24 cellular contexts compared by ENCODE assay signal in genomic region chr6:6925391-6926164, GRCh38.
A peak's percentile ranks its signal among the peaks of the same experiment; 100 is the strongest.
DNase-seq lines count a peak whose midpoint lies in the region; ATAC-seq and TF ChIP-seq lines count a peak whose summit lies in the region.
"Had no signal": no experiment of that assay in that cellular context is flagged by ENCODE, and none has a peak within 500 bp of the region (broad histone marks: within the 10 kb centered on the region; RNA-seq: fewer than 3 reads in every experiment).

No MANE protein-coding gene starts in this region.

- POLR2A ChIA-PET in PC-3 (lab: Charles Lee; ENCODE audit: unreplicated experiment): no interaction called here

- H3K9me2 ChIP-seq in PC-3 (replicated peaks; ENCODE audit: low read length): no peaks in the 10 kb centered on the region

- H3K9ac ChIP-seq in skeletal muscle tissue (ENCODE audit: low read depth in 1 of 3, low read length in 3 of 3) (peak overlapping the region in 2 of 3 donors; percentile 62 to 83), PC-3 (ENCODE audit: low read length) (no peak overlapping the region)

- DNase-seq in HS-5 (ENCODE audit: low read depth): peak; percentile 35
- DNase-seq in choroid plexus epithelial cell (ENCODE audit: low read depth): peak; percentile 51
- DNase-seq in kidney tubule cell (ENCODE audit: low spot score): peak; percentile 63
- no peak for DNase-seq in SKM-1 (lab: John Stamatoyannopoulos, UW; ENCODE audit: unreplicated experiment)
- DNase-seq in PC-3: no peak
- no peak for DNase-seq in H7
- no peak for DNase-seq in NCI-H748 treated with DMSO at 0.1 percent for 48 hours (lab: John Stamatoyannopoulos, UW)
- DNase-seq: activated CD4-positive, alpha-beta T cell treated with anti-CD3 and anti-CD28 coated beads, Interleukin-2, amount 50 U/mL, for 4 hours; activated naive CD4-positive, alpha-beta T cell treated with Interleukin-2 at 50 U/mL for 16 hours; Calu3; cortex of kidney; DMS79 treated with DMSO at 0.1 percent for 48 hours; effector memory CD8-positive, alpha-beta T cell; glutamatergic neuron; NCI-H1694; PC-9; SHP77 treated with DMSO at 0.1 percent for 48 hours; stimulated activated naive CD8-positive, alpha-beta T cell treated with anti-CD3 and anti-CD28 coated beads, Interleukin-15, Interleukin-2, amounts not matched to agents 100 U/mL and 50 U/mL, for 24 hours; T1000 had no signal

- BruUV-seq in PC-3 (replicated peaks; lab: Mats Ljungman, UMichigan): no TSS peak

- no peak overlapping the region for H2AFZ ChIP-seq in PC-3 (ENCODE audit: low read length)
- H2AFZ ChIP-seq: PC-9 had no signal

- H3K27me3 ChIP-seq in skeletal muscle tissue (ENCODE audit: control insufficient read depth in 3 of 3, insufficient read depth in 3 of 3, low read length in 3 of 3) (no peaks in the 10 kb centered on the region), PC-3 (ENCODE audit: low read length) (no peaks in the 10 kb centered on the region), H7 (ENCODE audit: control insufficient read depth, insufficient read depth, low read length) (no peaks in the 10 kb centered on the region)
- H3K27me3 ChIP-seq: vagina had no signal

- peak overlapping the region; percentile 95 for H3K27ac ChIP-seq in skeletal muscle tissue (ENCODE audit: low read depth, low read length)
- no peak overlapping the region for H3K27ac ChIP-seq in PC-3 (ENCODE audit: low read length)
- H3K27ac ChIP-seq: PC-9, thoracic aorta, vagina had no signal

- intact Hi-C loops in PC-3 (cut with micrococcal nuclease): no loop called here

- H3K4me1 ChIP-seq in skeletal muscle tissue (ENCODE audit: control insufficient read depth in 3 of 3, insufficient read depth in 3 of 3, low read length in 3 of 3) (peaks cover 35 to 64% (median 44%) of the 10 kb centered on the region in 3 donors), PC-3 (ENCODE audit: insufficient read depth, low read length) (peaks cover 12% of the 10 kb centered on the region)

- H3K4me2 ChIP-seq in PC-3 (ENCODE audit: low read length): no peak overlapping the region
- H3K4me2 ChIP-seq: PC-9 had no signal

- H3K79me2 ChIP-seq in PC-3 (ENCODE audit: low read length): no peaks in the 10 kb centered on the region

- H3K36me3 ChIP-seq in skeletal muscle tissue (ENCODE audit: control insufficient read depth in 3 of 3, insufficient read depth in 3 of 3, low read length in 3 of 3) (no peaks in the 10 kb centered on the region), PC-3 (ENCODE audit: low read depth, low read length) (no peaks in the 10 kb centered on the region), H7 (replicated peaks; ENCODE audit: control insufficient read depth, insufficient read depth, low read length) (no peaks in the 10 kb centered on the region)
- H3K36me3 ChIP-seq: thoracic aorta, vagina had no signal

- H3K4me3 ChIP-seq in choroid plexus epithelial cell (ENCODE audit: low read depth, low read length) (no peak overlapping the region), skeletal muscle tissue (ENCODE audit: low read length in 3 of 3) (peak overlapping the region in 1 of 3 donors; percentile 34), PC-3 (ENCODE audit: low read length) (no peak overlapping the region), H7 (ENCODE audit: insufficient read depth, low read depth, low read length) (no peak overlapping the region)
- H3K4me3 ChIP-seq: lung, PC-9, thoracic aorta, vagina had no signal

- H3F3A ChIP-seq in PC-3 (ENCODE audit: low read length, unreplicated experiment): no peaks in the 10 kb centered on the region

- H4K20me1 ChIP-seq in PC-3 (ENCODE audit: low read length): no peaks in the 10 kb centered on the region

- CTCF ChIA-PET in PC-3 (lab: Charles Lee): no interaction called here

- no peak for TF ChIP-seq CTCF in choroid plexus epithelial cell (conservative IDR thresholded peaks at IDR 0.05; ENCODE audit: low read depth, low read length)
- TF ChIP-seq CTCF in PC-3 (conservative IDR thresholded peaks at IDR 0.05; ENCODE audit: low read depth, low read length): no peak

- ATAC-seq in PC-3: no peak
- ATAC-seq: effector memory CD8-positive, alpha-beta T cell; stimulated activated naive CD8-positive, alpha-beta T cell treated with anti-CD3 and anti-CD28 coated beads, Interleukin-15, Interleukin-2, amounts not matched to agents 100 U/mL and 50 U/mL, for 24 hours; WTC11 had no signal

- H3K9me3 ChIP-seq in skeletal muscle tissue (ENCODE audit: control insufficient read depth in 3 of 3, low read length in 3 of 3) (no peaks in the 10 kb centered on the region), PC-3 (ENCODE audit: low read length) (no peaks in the 10 kb centered on the region)
- H3K9me3 ChIP-seq: thoracic aorta, vagina had no signal

Comparison
In these comparisons a context has a peak if more than half of its experiments do, and no peak if none do; other contexts are left out.
1. DNase-seq: peak in HS-5 (single experiment), choroid plexus epithelial cell (single experiment) and kidney tubule cell (single experiment); none in SKM-1 (single experiment), PC-3 (single experiment), H7 (single experiment) and NCI-H748 treated with DMSO at 0.1 percent for 48 hours (single experiment).